ENCODE assay signal across 16 cellular contexts in genomic region chr20:32132911-32133549, GRCh38. TPM values are rescaled to one million over a fixed set of nuclear protein-coding genes. Genes with fewer than 3 reads are reported as not detected.
DNase-seq lines count a peak whose midpoint lies in the region; ATAC-seq, FAIRE-seq and TF ChIP-seq lines count a peak whose summit lies in the region.
"Had no signal": no experiment of that assay in that cellular context is flagged by ENCODE, and none has a peak within 500 bp of the region (broad histone marks: within the 10 kb centered on the region; RNA-seq: fewer than 3 reads in every experiment).

No MANE protein-coding gene starts in this region.

- intact Hi-C loops in adrenal gland (cut with DNase I) = no loop called here

- no peaks in the 10 kb centered on the region for H3K27me3 ChIP-seq in adrenal gland
- H3K27me3 ChIP-seq: tibial artery had no signal

- peak; percentile 65 for FAIRE-seq in GM12891 (lab: Jason Lieb, UNC)

- TF ChIP-seq POLR2A in GM12891 (IDR thresholded peaks at IDR 0.05; ENCODE audit: low read depth, low read length) (peak; percentile 39; the same call in 1 of the 2 replicates), adrenal gland (IDR thresholded peaks at IDR 0.05) (no peak)

- no peak for DNase-seq in GM12891 (ENCODE audit: insufficient read length, low spot score)
- DNase-seq in SW480 (ENCODE audit: low spot score) = no peak
- no peak for DNase-seq in NCI-H2081 treated with DMSO at 0.1 percent for 48 hours (lab: John Stamatoyannopoulos, UW)
- DNase-seq in adrenal gland = no peak
- DNase-seq in stimulated activated CD4-positive, alpha-beta T cell treated with anti-CD3 and anti-CD28 coated beads, Interleukin-4, amount 100 ng/mL, for 24 hours = no peak
- DNase-seq: cortex of kidney; GM23248; kidney glomerular epithelial cell; naive thymus-derived CD4-positive, alpha-beta T cell; NCI-H1436; NK-92 treated with Interleukin-12 subunit alpha and Interleukin-12 subunit beta, amount 100 ng/mL, for 24 hours; tibial artery had no signal

- no peaks in the 10 kb centered on the region for H3K9me3 ChIP-seq in adrenal gland (replicated peaks in 1 of 3)
- H3K9me3 ChIP-seq: tibial artery had no signal

- TF ChIP-seq CTCF in adrenal gland (IDR thresholded peaks at IDR 0.05) = no peak

- peaks cover 0 to 30% of the 10 kb centered on the region in 2 donors for H3K36me3 ChIP-seq in adrenal gland (replicated peaks in 1 of 2)

- H3K4me3 ChIP-seq in adrenal gland = no peak overlapping the region
- H3K4me3 ChIP-seq: GM23248, tibial artery had no signal

- peaks cover 0 to 6% of the 10 kb centered on the region in 2 donors for H3K4me1 ChIP-seq in adrenal gland (replicated peaks in 1 of 2)

- WGBS in adrenal gland, 4 donors = 93 to 97% (median 95%) methylated on average over 10 of the region's 10 CpGs

- no peak overlapping the region for H3K27ac ChIP-seq in adrenal gland
- H3K27ac ChIP-seq: GM23248, tibial artery had no signal

- ATAC-seq in GM19351 (IDR thresholded peaks at IDR 0.05; ENCODE audit: unreplicated experiment) (peak; percentile 92), HG02759 (IDR thresholded peaks at IDR 0.05; ENCODE audit: unreplicated experiment) (peak; percentile 64), HG03460 (IDR thresholded peaks at IDR 0.05; ENCODE audit: unreplicated experiment) (peak; percentile 77)
- ATAC-seq: naive thymus-derived CD4-positive, alpha-beta T cell; sciatic nerve had no signal

TF ChIP-seq in GM12891, 5 proteins besides CTCF, POLR2A, EP300 and RAD21:
- TF ChIP-seq PAX5 (IDR thresholded peaks at IDR 0.05; ENCODE audit: insufficient read depth, low read length, severe bottlenecking) = no peak
- TF ChIP-seq SPI1 (IDR thresholded peaks at IDR 0.05; ENCODE audit: low read depth, low read length) = no peak
- peak; percentile 78; the same call in 1 of the 2 replicates for TF ChIP-seq POU2F2 (IDR thresholded peaks at IDR 0.05; ENCODE audit: low read depth, low read length)
- TF ChIP-seq TAF1 (IDR thresholded peaks at IDR 0.05; ENCODE audit: low read depth, low read length) = no peak
- TF ChIP-seq POLR2AphosphoS5 (IDR thresholded peaks at IDR 0.05; ENCODE audit: low read depth, low read length) = no peak

RNA-seq across cellular contexts. Expression of gene TM9SF4, which starts 23.5 kb away (rescaled TPM):
- 19.1 TPM for polyA plus RNA-seq in GM12891 (2012; ENCODE audit: low read depth, missing spikeins)
- 10 to 100 TPM; 36.0 to 61.0 (median 49.6) TPM for total RNA-seq in adrenal gland
- polyA plus RNA-seq in adrenal gland = 10 to 100 TPM; 23.2 to 47.3 (median 34.4) TPM
